1 cellular context compared by ENCODE assay signal in the genomic region with DNA sequence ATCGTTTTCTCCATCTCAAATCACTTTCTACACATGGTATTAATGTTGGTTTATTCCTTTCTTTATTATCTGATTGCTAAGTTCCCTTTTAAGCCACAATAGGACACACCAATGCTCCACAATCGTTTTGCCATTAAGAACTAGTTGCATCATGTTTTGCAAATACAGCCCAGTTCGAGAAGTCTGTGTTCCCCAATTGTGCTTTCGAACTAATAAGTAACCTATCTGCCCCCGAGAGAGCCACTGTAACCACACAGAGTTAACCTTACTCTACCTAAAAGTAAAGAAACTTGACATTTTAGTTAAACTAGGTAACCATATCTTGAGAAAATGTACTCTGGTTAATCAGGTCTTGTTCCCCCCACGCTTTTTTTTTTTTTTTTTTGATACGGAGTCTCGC.
TF ChIP-seq lines count a peak whose summit lies in the region.

No MANE protein-coding gene starts in this region.

TF ChIP-seq in HepG2, 621 proteins besides CTCF, POLR2A, EP300 and RAD21 (continued from another document and continues in another):
- TF ChIP-seq REST (IDR thresholded peaks at IDR 0.05; ENCODE audit: borderline replicate concordance in 1 of 2, low read depth in 1 of 2, low read length in 2 of 2) (no peak), LCORL (IDR thresholded peaks at IDR 0.05) (no peak), LCORL (CRISPR knock-in tag; IDR thresholded peaks at IDR 0.05) (no peak), ZBTB44 (CRISPR knock-in tag; IDR thresholded peaks at IDR 0.05) (no peak), FOXA3 (CRISPR knock-in tag; IDR thresholded peaks at IDR 0.05) (0 out of 2 replicates have a peak, but pooled peaks have one; percentile 32), KLF6 (CRISPR knock-in tag; IDR thresholded peaks at IDR 0.05) (no peak), CEBPB (IDR thresholded peaks at IDR 0.05; ENCODE audit: borderline replicate concordance, low read depth, low read length) (peak; percentile 84), TBP (CRISPR knock-in tag; IDR thresholded peaks at IDR 0.05) (no peak), SOX6 (IDR thresholded peaks at IDR 0.05) (no peak), SOX6 (CRISPR knock-in tag; IDR thresholded peaks at IDR 0.05) (peak; percentile 10; the same call in 1 of the 2 replicates), ZNF292 (CRISPR knock-in tag; IDR thresholded peaks at IDR 0.05; ENCODE audit: borderline replicate concordance, low read depth) (0 out of 2 replicates have a peak, but pooled peaks have one; percentile 58), NAIF1 (CRISPR knock-in tag; IDR thresholded peaks at IDR 0.05; ENCODE audit: borderline replicate concordance) (no peak), ZNF317 (CRISPR knock-in tag; IDR thresholded peaks at IDR 0.05) (no peak), ONECUT2 (CRISPR knock-in tag; IDR thresholded peaks at IDR 0.05) (no peak), ZNF501 (CRISPR knock-in tag; IDR thresholded peaks at IDR 0.05) (no peak), THAP8 (CRISPR knock-in tag; IDR thresholded peaks at IDR 0.05; ENCODE audit: borderline replicate concordance) (no peak), WIZ (CRISPR knock-in tag; IDR thresholded peaks at IDR 0.05) (no peak), SATB2 (CRISPR knock-in tag; IDR thresholded peaks at IDR 0.05) (no peak), MATR3 (CRISPR knock-in tag; IDR thresholded peaks at IDR 0.05) (no peak), ASH2L (IDR thresholded peaks at IDR 0.05; ENCODE audit: insufficient read length, low read depth, low read length) (peak; percentile 30), ZNF816 (CRISPR knock-in tag; IDR thresholded peaks at IDR 0.05; ENCODE audit: borderline replicate concordance) (no peak), KMT2A (CRISPR knock-in tag; IDR thresholded peaks at IDR 0.05) (peak; percentile 28; the same call in 1 of the 2 replicates), SNAPC2 (CRISPR knock-in tag; IDR thresholded peaks at IDR 0.05) (no peak), ZFP37 (CRISPR knock-in tag; IDR thresholded peaks at IDR 0.05; ENCODE audit: borderline replicate concordance) (no peak), GPN1 (CRISPR knock-in tag; IDR thresholded peaks at IDR 0.05; ENCODE audit: borderline replicate concordance) (no peak), ZNF160 (CRISPR knock-in tag; IDR thresholded peaks at IDR 0.05) (no peak), AHDC1 (CRISPR knock-in tag; IDR thresholded peaks at IDR 0.05; ENCODE audit: borderline replicate concordance) (no peak), MIER3 (CRISPR knock-in tag; IDR thresholded peaks at IDR 0.05; ENCODE audit: borderline replicate concordance) (no peak), ARID2 (CRISPR knock-in tag; IDR thresholded peaks at IDR 0.05; ENCODE audit: borderline replicate concordance) (no peak), ZNF276 (CRISPR knock-in tag; IDR thresholded peaks at IDR 0.05; ENCODE audit: low read depth) (no peak), MTERF4 (CRISPR knock-in tag; IDR thresholded peaks at IDR 0.05) (no peak), PPARG (CRISPR knock-in tag; conservative IDR thresholded peaks at IDR 0.05) (0 out of 2 replicates have a peak, but pooled peaks have one; percentile 10), ZNF652 (CRISPR knock-in tag; IDR thresholded peaks at IDR 0.05; ENCODE audit: borderline replicate concordance, low read depth) (peak; percentile 51; the same call in 1 of the 2 replicates), ZBTB43 (CRISPR knock-in tag; conservative IDR thresholded peaks at IDR 0.05) (0 out of 2 replicates have a peak, but pooled peaks have one; percentile 5), ZSCAN20 (CRISPR knock-in tag; IDR thresholded peaks at IDR 0.05; ENCODE audit: borderline replicate concordance) (no peak), FOXA1 (IDR thresholded peaks at IDR 0.05) (no peak), FOXA1 (CRISPR knock-in tag; IDR thresholded peaks at IDR 0.05) (no peak), SSRP1 (CRISPR knock-in tag; IDR thresholded peaks at IDR 0.05) (no peak), THAP7 (CRISPR knock-in tag; IDR thresholded peaks at IDR 0.05) (no peak), RXRB (CRISPR knock-in tag; IDR thresholded peaks at IDR 0.05; ENCODE audit: borderline replicate concordance) (0 out of 2 replicates have a peak, but pooled peaks have one; percentile 17), POLR2G (IDR thresholded peaks at IDR 0.05; ENCODE audit: low read depth, low read length) (no peak)
- TF ChIP-seq, protein P1, sequence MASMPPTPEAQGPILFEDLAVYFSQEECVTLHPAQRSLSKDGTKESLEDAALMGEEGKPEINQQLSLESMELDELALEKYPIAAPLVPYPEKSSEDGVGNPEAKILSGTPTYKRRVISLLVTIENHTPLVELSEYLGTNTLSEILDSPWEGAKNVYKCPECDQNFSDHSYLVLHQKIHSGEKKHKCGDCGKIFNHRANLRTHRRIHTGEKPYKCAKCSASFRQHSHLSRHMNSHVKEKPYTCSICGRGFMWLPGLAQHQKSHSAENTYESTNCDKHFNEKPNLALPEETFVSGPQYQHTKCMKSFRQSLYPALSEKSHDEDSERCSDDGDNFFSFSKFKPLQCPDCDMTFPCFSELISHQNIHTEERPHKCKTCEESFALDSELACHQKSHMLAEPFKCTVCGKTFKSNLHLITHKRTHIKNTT (CRISPR knock-in tag; IDR thresholded peaks at IDR 0.05) = no peak
